Comparison of ENCODE assay signal across 1 cellular context in genomic region chr5:116574682-116575634, GRCh38.
TF ChIP-seq lines count a peak whose summit lies in the region.

A gene with protein sequence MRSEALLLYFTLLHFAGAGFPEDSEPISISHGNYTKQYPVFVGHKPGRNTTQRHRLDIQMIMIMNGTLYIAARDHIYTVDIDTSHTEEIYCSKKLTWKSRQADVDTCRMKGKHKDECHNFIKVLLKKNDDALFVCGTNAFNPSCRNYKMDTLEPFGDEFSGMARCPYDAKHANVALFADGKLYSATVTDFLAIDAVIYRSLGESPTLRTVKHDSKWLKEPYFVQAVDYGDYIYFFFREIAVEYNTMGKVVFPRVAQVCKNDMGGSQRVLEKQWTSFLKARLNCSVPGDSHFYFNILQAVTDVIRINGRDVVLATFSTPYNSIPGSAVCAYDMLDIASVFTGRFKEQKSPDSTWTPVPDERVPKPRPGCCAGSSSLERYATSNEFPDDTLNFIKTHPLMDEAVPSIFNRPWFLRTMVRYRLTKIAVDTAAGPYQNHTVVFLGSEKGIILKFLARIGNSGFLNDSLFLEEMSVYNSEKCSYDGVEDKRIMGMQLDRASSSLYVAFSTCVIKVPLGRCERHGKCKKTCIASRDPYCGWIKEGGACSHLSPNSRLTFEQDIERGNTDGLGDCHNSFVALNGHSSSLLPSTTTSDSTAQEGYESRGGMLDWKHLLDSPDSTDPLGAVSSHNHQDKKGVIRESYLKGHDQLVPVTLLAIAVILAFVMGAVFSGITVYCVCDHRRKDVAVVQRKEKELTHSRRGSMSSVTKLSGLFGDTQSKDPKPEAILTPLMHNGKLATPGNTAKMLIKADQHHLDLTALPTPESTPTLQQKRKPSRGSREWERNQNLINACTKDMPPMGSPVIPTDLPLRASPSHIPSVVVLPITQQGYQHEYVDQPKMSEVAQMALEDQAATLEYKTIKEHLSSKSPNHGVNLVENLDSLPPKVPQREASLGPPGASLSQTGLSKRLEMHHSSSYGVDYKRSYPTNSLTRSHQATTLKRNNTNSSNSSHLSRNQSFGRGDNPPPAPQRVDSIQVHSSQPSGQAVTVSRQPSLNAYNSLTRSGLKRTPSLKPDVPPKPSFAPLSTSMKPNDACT (minus strand): TSS chr5:116574823. CDS start chr5:116504944, 69,879 bp downstream.

TF ChIP-seq in GM23338, 12 proteins besides CTCF, POLR2A, EP300 and RAD21 (continued from another document):
- TF ChIP-seq ETS1 (IDR thresholded peaks at IDR 0.05) (no peak), CREB1 (CRISPR knock-in tag; IDR thresholded peaks at IDR 0.05; ENCODE audit: low read depth) (peak; percentile 78), NANOG (IDR thresholded peaks at IDR 0.05; ENCODE audit: borderline replicate concordance) (peak; percentile 6; the same call in 1 of the 2 replicates)
